ENCODE assay signal across 11 cellular contexts in genomic region chr1:68384872-68385390, GRCh38.
DNase-seq lines count a peak whose midpoint lies in the region; ATAC-seq and TF ChIP-seq lines count a peak whose summit lies in the region.
"Had no signal": no experiment of that assay in that cellular context is flagged by ENCODE, and none has a peak within 500 bp of the region (broad histone marks: within the 10 kb centered on the region; RNA-seq: fewer than 3 reads in every experiment).

No MANE protein-coding gene starts in this region.

- H3K4me3 Mint-ChIP-seq in activated naive CD4-positive, alpha-beta T cell treated with anti-CD3 and anti-CD28 coated beads for 36 hours: no peak overlapping the region
- H3K4me3 Mint-ChIP-seq in activated naive CD4-positive, alpha-beta T cell treated with anti-CD3 and anti-CD28 coated beads, Interleukin-2, amount 10 ng/mL, durations not matched to agents 7 days and 5 days: no peak overlapping the region
- H3K4me3 Mint-ChIP-seq: neural crest cell had no signal

- peak overlapping the region; percentile 3 for H3K27ac Mint-ChIP-seq in activated naive CD4-positive, alpha-beta T cell treated with anti-CD3 and anti-CD28 coated beads for 36 hours
- no peak overlapping the region for H3K27ac Mint-ChIP-seq in activated naive CD4-positive, alpha-beta T cell treated with anti-CD3 and anti-CD28 coated beads, Interleukin-2, amount 10 ng/mL, durations not matched to agents 7 days and 5 days

- CTCF ChIA-PET in activated naive CD4-positive, alpha-beta T cell treated with anti-CD3 and anti-CD28 coated beads for 36 hours (lab: Charles Lee): no interaction called here
- CTCF ChIA-PET in activated naive CD4-positive, alpha-beta T cell treated with anti-CD3 and anti-CD28 coated beads, Interleukin-2, amount 10 ng/mL, durations not matched to agents 7 days and 5 days (lab: Charles Lee): no interaction called here

- in situ Hi-C loops in transverse colon (cut with MboI; ENCODE audit: low pct_ligation_motif_present in 1 of 4, low pct_unique_long_range_greater_than_20kb in 1 of 4, low sequenced_read_pairs in 3 of 4): no loop called here

- H3K9me3 ChIP-seq in heart right ventricle: peaks cover 0 to 7% (median 0%) of the 10 kb centered on the region in 11 donors
- H3K9me3 ChIP-seq in transverse colon: no peaks in the 10 kb centered on the region

- no peak for TF ChIP-seq POLR2A in transverse colon (IDR thresholded peaks at IDR 0.05)

- H3K27ac ChIP-seq in heart right ventricle: peak overlapping the region in 5 of 10 donors; percentile 9 to 39 (median 31)
- H3K27ac ChIP-seq in transverse colon: peak overlapping the region in 3 of 4 donors; percentile 13 to 26 (median 21)

- intact Hi-C loops in activated naive CD4-positive, alpha-beta T cell treated with anti-CD3 and anti-CD28 coated beads for 36 hours (cut with micrococcal nuclease): no loop called here
- intact Hi-C loops in heart right ventricle (cut with DNase I): no loop called here
- intact Hi-C loops in transverse colon (cut with DNase I; ENCODE audit: low total_unique reads): no loop called here

- no peak overlapping the region for H3K4me3 ChIP-seq in heart right ventricle
- H3K4me3 ChIP-seq in transverse colon: no peak overlapping the region

- H3K4me1 Mint-ChIP-seq in activated naive CD4-positive, alpha-beta T cell treated with anti-CD3 and anti-CD28 coated beads for 36 hours (ENCODE audit: low read depth): no peaks in the 10 kb centered on the region
- H3K4me1 Mint-ChIP-seq in activated naive CD4-positive, alpha-beta T cell treated with anti-CD3 and anti-CD28 coated beads, Interleukin-2, amount 10 ng/mL, durations not matched to agents 7 days and 5 days: no peaks in the 10 kb centered on the region
- H3K4me1 Mint-ChIP-seq: neural crest cell had no signal

- DNase-seq in activated naive CD4-positive, alpha-beta T cell treated with anti-CD3 and anti-CD28 coated beads for 36 hours: no peak
- DNase-seq in activated naive CD4-positive, alpha-beta T cell treated with anti-CD3 and anti-CD28 coated beads, Interleukin-2, amount 10 ng/mL, durations not matched to agents 7 days and 5 days: no peak
- DNase-seq in amniotic epithelial cell (ENCODE audit: low read depth) (peak; percentile 93), heart right ventricle (peak in 1 of 2 donors; percentile 32), transverse colon (no peak), NCI-H2227 treated with DMSO at 0.1 percent for 48 hours (lab: John Stamatoyannopoulos, UW) (no peak)
- DNase-seq: 8988T; central memory CD4-positive, alpha-beta T cell had no signal

- no peaks in the 10 kb centered on the region for H3K27me3 Mint-ChIP-seq in activated naive CD4-positive, alpha-beta T cell treated with anti-CD3 and anti-CD28 coated beads for 36 hours (ENCODE audit: low read depth)
- no peaks in the 10 kb centered on the region for H3K27me3 Mint-ChIP-seq in activated naive CD4-positive, alpha-beta T cell treated with anti-CD3 and anti-CD28 coated beads, Interleukin-2, amount 10 ng/mL, durations not matched to agents 7 days and 5 days

- peaks cover 3% of the 10 kb centered on the region for H3K9me3 Mint-ChIP-seq in activated naive CD4-positive, alpha-beta T cell treated with anti-CD3 and anti-CD28 coated beads for 36 hours
- peaks cover 2% of the 10 kb centered on the region for H3K9me3 Mint-ChIP-seq in activated naive CD4-positive, alpha-beta T cell treated with anti-CD3 and anti-CD28 coated beads, Interleukin-2, amount 10 ng/mL, durations not matched to agents 7 days and 5 days

- no peak for TF ChIP-seq EP300 in transverse colon (IDR thresholded peaks at IDR 0.05; ENCODE audit: low read depth)

- no peak for TF ChIP-seq CTCF in heart right ventricle (IDR thresholded peaks at IDR 0.05)
- TF ChIP-seq CTCF in transverse colon (IDR thresholded peaks at IDR 0.05): no peak

- no peaks in the 10 kb centered on the region for H3K36me3 Mint-ChIP-seq in activated naive CD4-positive, alpha-beta T cell treated with anti-CD3 and anti-CD28 coated beads for 36 hours (ENCODE audit: low read depth)
- H3K36me3 Mint-ChIP-seq in activated naive CD4-positive, alpha-beta T cell treated with anti-CD3 and anti-CD28 coated beads, Interleukin-2, amount 10 ng/mL, durations not matched to agents 7 days and 5 days: no peaks in the 10 kb centered on the region

- peak in 6 of 8 donors; percentile 41 to 92 (median 82) for ATAC-seq in heart right ventricle
- no peak for ATAC-seq in GM19397 (IDR thresholded peaks at IDR 0.05; ENCODE audit: unreplicated experiment)
- no peak for ATAC-seq in GM21390 (IDR thresholded peaks at IDR 0.05; ENCODE audit: unreplicated experiment)

- H3K4me1 ChIP-seq in heart right ventricle (peaks cover 0 to 22% (median 12%) of the 10 kb centered on the region in 9 donors), transverse colon (peaks cover 0 to 7% (median 4%) of the 10 kb centered on the region in 4 donors)

- H3K36me3 ChIP-seq in heart right ventricle (no peaks in the 10 kb centered on the region), transverse colon (no peaks in the 10 kb centered on the region)

- WGBS in heart right ventricle, 2 donors: 40 to 64% methylated on average over 2 of the region's 2 CpGs
- WGBS in transverse colon (ENCODE audit: low coverage in 1 of 2), 2 donors: 82 to 92% methylated on average over 2 of the region's 2 CpGs

- H3K27me3 ChIP-seq in heart right ventricle (no peaks in the 10 kb centered on the region), transverse colon (no peaks in the 10 kb centered on the region)

Comparison
In these comparisons a context has a peak if more than half of its experiments do, and no peak if none do; other contexts are left out.
1. ATAC-seq: peak in heart right ventricle (6 of 8); none in GM19397 (single experiment) and GM21390 (single experiment).